13 cellular contexts compared by ENCODE assay signal in genomic region chr2:17300141-17300540, GRCh38.
DNase-seq lines count a peak whose midpoint lies in the region; ATAC-seq and TF ChIP-seq lines count a peak whose summit lies in the region.
"Had no signal": no experiment of that assay in that cellular context is flagged by ENCODE, and none has a peak within 500 bp of the region (broad histone marks: within the 10 kb centered on the region; RNA-seq: fewer than 3 reads in every experiment).

No MANE protein-coding gene starts in this region.

- H2AFZ ChIP-seq in GM23248: no peak overlapping the region

- ATAC-seq in HG03442 (IDR thresholded peaks at IDR 0.05; ENCODE audit: unreplicated experiment): no peak
- ATAC-seq in GM21515 (IDR thresholded peaks at IDR 0.05; ENCODE audit: unreplicated experiment): no peak
- ATAC-seq: activated T-helper 17 cell treated with anti-CD3 and anti-CD28 coated beads, Interleukin-2, amount 50 U/mL, for 72 hours; natural killer cell treated with Interleukin-12 subunit alpha and Interleukin-12 subunit beta and Interleukin-15 and Interleukin-18, amount 100 ng/mL, for 72 hours; T-cell had no signal

- H3K4me2 ChIP-seq in GM23248 (ENCODE audit: unreplicated experiment): no peak overlapping the region

- peak; percentile 81 for DNase-seq in GM23248
- DNase-seq in RKO (ENCODE audit: low spot score): peak; percentile 13
- DNase-seq in fibroblast of gingiva (ENCODE audit: low read depth): peak; percentile 3
- DNase-seq in retinal pigment epithelial cell (ENCODE audit: low read depth): peak; percentile 66
- no peak for DNase-seq in HAP-1 (ENCODE audit: low spot score in 2 of 2)
- DNase-seq: activated CD4-positive, alpha-beta T cell treated with anti-CD3 and anti-CD28 coated beads, Interleukin-2, amount 10 ng/mL, durations not matched to agents 24 days and 14 days; GOT3; NCI-H1417; T-cell had no signal

- H3K4me1 ChIP-seq in GM23248 (ENCODE audit: insufficient read depth) (peaks cover 16% of the 10 kb centered on the region), HAP-1 (no peaks in the 10 kb centered on the region)

- TF ChIP-seq CTCF in retinal pigment epithelial cell (conservative IDR thresholded peaks at IDR 0.05; ENCODE audit: low read depth, low read length): no peak

- 0 out of 2 replicates have a peak, but pooled peaks cover 7% of the 10 kb centered on the region for H3F3A ChIP-seq in GM23248 (ENCODE audit: insufficient read depth)

- H3K9me2 ChIP-seq in GM23248 (ENCODE audit: insufficient read depth): no peaks in the 10 kb centered on the region

- H3K9me3 ChIP-seq in GM23248 (ENCODE audit: low read depth) (no peaks in the 10 kb centered on the region), HAP-1 (no peaks in the 10 kb centered on the region)

- H3K4me3 ChIP-seq in GM23248 (no peak overlapping the region), retinal pigment epithelial cell (ENCODE audit: low read length) (no peak overlapping the region), HAP-1 (no peak overlapping the region)

- H3K9ac ChIP-seq in GM23248: no peak overlapping the region

- H3K36me3 ChIP-seq in GM23248 (ENCODE audit: low read depth) (no peaks in the 10 kb centered on the region), HAP-1 (replicated peaks) (no peaks in the 10 kb centered on the region)

- no peaks in the 10 kb centered on the region for H3K79me2 ChIP-seq in GM23248 (ENCODE audit: insufficient read depth)

- H3K27me3 ChIP-seq in GM23248 (replicated peaks; ENCODE audit: insufficient read depth) (no peaks in the 10 kb centered on the region), HAP-1 (ENCODE audit: low read depth) (no peaks in the 10 kb centered on the region)

- H4K20me1 ChIP-seq in GM23248 (ENCODE audit: insufficient read depth): no peaks in the 10 kb centered on the region

- in situ Hi-C loops in GM23248 (cut with MboI): no loop called here
- in situ Hi-C loops in HAP-1 (cut with MboI; ENCODE audit: low sequenced_read_pairs): loop anchor here (10.0 kb wide), 1 partner anchor 525 kb away; no protein-coding TSS in a partner anchor

- H3K27ac ChIP-seq in GM23248: peak overlapping the region; percentile 34

Comparison
In these comparisons a context has a peak if more than half of its experiments do, and no peak if none do; other contexts are left out.
1. DNase-seq: peak in GM23248 (single experiment), RKO (single experiment), fibroblast of gingiva (single experiment) and retinal pigment epithelial cell (single experiment); none in HAP-1 (0 of 2).